Comparison of ENCODE assay signal across 1 cellular context in genomic region chr4:1248262-1249147, GRCh38.
TF ChIP-seq lines count a peak whose summit lies in the region.

Gene CTBP1, minus strand, starts transcription at chr4:1249130. Its CDS starts 7,799 bp downstream, at chr4:1241331.

TF ChIP-seq in HepG2, 621 proteins besides CTCF, POLR2A, EP300 and RAD21 (continued from another document and continues in another):
- TF ChIP-seq, protein P1, sequence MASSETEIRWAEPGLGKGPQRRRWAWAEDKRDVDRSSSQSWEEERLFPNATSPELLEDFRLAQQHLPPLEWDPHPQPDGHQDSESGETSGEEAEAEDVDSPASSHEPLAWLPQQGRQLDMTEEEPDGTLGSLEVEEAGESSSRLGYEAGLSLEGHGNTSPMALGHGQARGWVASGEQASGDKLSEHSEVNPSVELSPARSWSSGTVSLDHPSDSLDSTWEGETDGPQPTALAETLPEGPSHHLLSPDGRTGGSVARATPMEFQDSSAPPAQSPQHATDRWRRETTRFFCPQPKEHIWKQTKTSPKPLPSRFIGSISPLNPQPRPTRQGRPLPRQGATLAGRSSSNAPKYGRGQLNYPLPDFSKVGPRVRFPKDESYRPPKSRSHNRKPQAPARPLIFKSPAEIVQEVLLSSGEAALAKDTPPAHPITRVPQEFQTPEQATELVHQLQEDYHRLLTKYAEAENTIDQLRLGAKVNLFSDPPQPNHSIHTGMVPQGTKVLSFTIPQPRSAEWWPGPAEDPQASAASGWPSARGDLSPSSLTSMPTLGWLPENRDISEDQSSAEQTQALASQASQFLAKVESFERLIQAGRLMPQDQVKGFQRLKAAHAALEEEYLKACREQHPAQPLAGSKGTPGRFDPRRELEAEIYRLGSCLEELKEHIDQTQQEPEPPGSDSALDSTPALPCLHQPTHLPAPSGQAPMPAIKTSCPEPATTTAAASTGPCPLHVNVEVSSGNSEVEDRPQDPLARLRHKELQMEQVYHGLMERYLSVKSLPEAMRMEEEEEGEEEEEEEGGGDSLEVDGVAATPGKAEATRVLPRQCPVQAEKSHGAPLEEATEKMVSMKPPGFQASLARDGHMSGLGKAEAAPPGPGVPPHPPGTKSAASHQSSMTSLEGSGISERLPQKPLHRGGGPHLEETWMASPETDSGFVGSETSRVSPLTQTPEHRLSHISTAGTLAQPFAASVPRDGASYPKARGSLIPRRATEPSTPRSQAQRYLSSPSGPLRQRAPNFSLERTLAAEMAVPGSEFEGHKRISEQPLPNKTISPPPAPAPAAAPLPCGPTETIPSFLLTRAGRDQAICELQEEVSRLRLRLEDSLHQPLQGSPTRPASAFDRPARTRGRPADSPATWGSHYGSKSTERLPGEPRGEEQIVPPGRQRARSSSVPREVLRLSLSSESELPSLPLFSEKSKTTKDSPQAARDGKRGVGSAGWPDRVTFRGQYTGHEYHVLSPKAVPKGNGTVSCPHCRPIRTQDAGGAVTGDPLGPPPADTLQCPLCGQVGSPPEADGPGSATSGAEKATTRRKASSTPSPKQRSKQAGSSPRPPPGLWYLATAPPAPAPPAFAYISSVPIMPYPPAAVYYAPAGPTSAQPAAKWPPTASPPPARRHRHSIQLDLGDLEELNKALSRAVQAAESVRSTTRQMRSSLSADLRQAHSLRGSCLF (CRISPR knock-in tag; IDR thresholded peaks at IDR 0.05; ENCODE audit: borderline replicate concordance): no peak
- TF ChIP-seq SSRP1 (CRISPR knock-in tag; IDR thresholded peaks at IDR 0.05) (no peak), KLF16 (CRISPR knock-in tag; IDR thresholded peaks at IDR 0.05) (no peak; a peak in 1 of 4 replicates), ZBTB3 (CRISPR knock-in tag; IDR thresholded peaks at IDR 0.05; ENCODE audit: borderline replicate concordance, low read depth) (no peak), ARNTL (CRISPR knock-in tag; IDR thresholded peaks at IDR 0.05) (peak; percentile 43; the same call in 1 of the 2 replicates), RBAK (CRISPR knock-in tag; IDR thresholded peaks at IDR 0.05) (no peak), DNMT1 (CRISPR knock-in tag; IDR thresholded peaks at IDR 0.05) (no peak), CBX1 (IDR thresholded peaks at IDR 0.05; ENCODE audit: low read depth) (no peak), RFXAP (CRISPR knock-in tag; IDR thresholded peaks at IDR 0.05; ENCODE audit: borderline replicate concordance) (no peak), NFE2 (CRISPR knock-in tag; IDR thresholded peaks at IDR 0.05) (no peak), GTF2F1 (IDR thresholded peaks at IDR 0.05; ENCODE audit: low read length) (no peak), YEATS2 (CRISPR knock-in tag; IDR thresholded peaks at IDR 0.05; ENCODE audit: borderline replicate concordance) (no peak), ZNF143 (CRISPR knock-in tag; IDR thresholded peaks at IDR 0.05) (no peak), ZNF484 (CRISPR knock-in tag; IDR thresholded peaks at IDR 0.05; ENCODE audit: borderline replicate concordance, low read depth) (no peak), ZFP62 (CRISPR knock-in tag; IDR thresholded peaks at IDR 0.05) (no peak), ZNF772 (CRISPR knock-in tag; IDR thresholded peaks at IDR 0.05) (no peak), ZNF337 (CRISPR knock-in tag; IDR thresholded peaks at IDR 0.05; ENCODE audit: borderline replicate concordance, low read depth) (no peak), ZNF3 (CRISPR knock-in tag; IDR thresholded peaks at IDR 0.05) (no peak), ISX (CRISPR knock-in tag; conservative IDR thresholded peaks at IDR 0.05) (no peak), ZNF407 (CRISPR knock-in tag; IDR thresholded peaks at IDR 0.05; ENCODE audit: not compliant biosample characterization) (no peak), AHDC1 (CRISPR knock-in tag; IDR thresholded peaks at IDR 0.05; ENCODE audit: borderline replicate concordance) (no peak), ZMYM2 (CRISPR knock-in tag; IDR thresholded peaks at IDR 0.05) (no peak)
- TF ChIP-seq, protein P2, sequence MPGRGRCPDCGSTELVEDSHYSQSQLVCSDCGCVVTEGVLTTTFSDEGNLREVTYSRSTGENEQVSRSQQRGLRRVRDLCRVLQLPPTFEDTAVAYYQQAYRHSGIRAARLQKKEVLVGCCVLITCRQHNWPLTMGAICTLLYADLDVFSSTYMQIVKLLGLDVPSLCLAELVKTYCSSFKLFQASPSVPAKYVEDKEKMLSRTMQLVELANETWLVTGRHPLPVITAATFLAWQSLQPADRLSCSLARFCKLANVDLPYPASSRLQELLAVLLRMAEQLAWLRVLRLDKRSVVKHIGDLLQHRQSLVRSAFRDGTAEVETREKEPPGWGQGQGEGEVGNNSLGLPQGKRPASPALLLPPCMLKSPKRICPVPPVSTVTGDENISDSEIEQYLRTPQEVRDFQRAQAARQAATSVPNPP (CRISPR knock-in tag; IDR thresholded peaks at IDR 0.05): no peak
- TF ChIP-seq, protein P3, sequence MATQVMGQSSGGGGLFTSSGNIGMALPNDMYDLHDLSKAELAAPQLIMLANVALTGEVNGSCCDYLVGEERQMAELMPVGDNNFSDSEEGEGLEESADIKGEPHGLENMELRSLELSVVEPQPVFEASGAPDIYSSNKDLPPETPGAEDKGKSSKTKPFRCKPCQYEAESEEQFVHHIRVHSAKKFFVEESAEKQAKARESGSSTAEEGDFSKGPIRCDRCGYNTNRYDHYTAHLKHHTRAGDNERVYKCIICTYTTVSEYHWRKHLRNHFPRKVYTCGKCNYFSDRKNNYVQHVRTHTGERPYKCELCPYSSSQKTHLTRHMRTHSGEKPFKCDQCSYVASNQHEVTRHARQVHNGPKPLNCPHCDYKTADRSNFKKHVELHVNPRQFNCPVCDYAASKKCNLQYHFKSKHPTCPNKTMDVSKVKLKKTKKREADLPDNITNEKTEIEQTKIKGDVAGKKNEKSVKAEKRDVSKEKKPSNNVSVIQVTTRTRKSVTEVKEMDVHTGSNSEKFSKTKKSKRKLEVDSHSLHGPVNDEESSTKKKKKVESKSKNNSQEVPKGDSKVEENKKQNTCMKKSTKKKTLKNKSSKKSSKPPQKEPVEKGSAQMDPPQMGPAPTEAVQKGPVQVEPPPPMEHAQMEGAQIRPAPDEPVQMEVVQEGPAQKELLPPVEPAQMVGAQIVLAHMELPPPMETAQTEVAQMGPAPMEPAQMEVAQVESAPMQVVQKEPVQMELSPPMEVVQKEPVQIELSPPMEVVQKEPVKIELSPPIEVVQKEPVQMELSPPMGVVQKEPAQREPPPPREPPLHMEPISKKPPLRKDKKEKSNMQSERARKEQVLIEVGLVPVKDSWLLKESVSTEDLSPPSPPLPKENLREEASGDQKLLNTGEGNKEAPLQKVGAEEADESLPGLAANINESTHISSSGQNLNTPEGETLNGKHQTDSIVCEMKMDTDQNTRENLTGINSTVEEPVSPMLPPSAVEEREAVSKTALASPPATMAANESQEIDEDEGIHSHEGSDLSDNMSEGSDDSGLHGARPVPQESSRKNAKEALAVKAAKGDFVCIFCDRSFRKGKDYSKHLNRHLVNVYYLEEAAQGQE (IDR thresholded peaks at IDR 0.05; ENCODE audit: borderline replicate concordance in 1 of 2, low read depth in 1 of 2, low read length in 2 of 2): no peak
- TF ChIP-seq, protein P4, sequence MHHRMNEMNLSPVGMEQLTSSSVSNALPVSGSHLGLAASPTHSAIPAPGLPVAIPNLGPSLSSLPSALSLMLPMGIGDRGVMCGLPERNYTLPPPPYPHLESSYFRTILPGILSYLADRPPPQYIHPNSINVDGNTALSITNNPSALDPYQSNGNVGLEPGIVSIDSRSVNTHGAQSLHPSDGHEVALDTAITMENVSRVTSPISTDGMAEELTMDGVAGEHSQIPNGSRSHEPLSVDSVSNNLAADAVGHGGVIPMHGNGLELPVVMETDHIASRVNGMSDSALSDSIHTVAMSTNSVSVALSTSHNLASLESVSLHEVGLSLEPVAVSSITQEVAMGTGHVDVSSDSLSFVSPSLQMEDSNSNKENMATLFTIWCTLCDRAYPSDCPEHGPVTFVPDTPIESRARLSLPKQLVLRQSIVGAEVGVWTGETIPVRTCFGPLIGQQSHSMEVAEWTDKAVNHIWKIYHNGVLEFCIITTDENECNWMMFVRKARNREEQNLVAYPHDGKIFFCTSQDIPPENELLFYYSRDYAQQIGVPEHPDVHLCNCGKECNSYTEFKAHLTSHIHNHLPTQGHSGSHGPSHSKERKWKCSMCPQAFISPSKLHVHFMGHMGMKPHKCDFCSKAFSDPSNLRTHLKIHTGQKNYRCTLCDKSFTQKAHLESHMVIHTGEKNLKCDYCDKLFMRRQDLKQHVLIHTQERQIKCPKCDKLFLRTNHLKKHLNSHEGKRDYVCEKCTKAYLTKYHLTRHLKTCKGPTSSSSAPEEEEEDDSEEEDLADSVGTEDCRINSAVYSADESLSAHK (CRISPR knock-in tag; IDR thresholded peaks at IDR 0.05; ENCODE audit: borderline replicate concordance): no peak
